In genomic region chr6:143545976-143546547, GRCh38 we compare ENCODE assay signal across 1 cellular context.
A peak's percentile ranks its signal among the peaks of the same experiment; 100 is the strongest.
TF ChIP-seq lines count a peak whose summit lies in the region.

No MANE protein-coding gene starts in this region.

TF ChIP-seq in K562, 482 proteins besides CTCF, POLR2A, EP300 and RAD21 (continued from another document):
- TF ChIP-seq E2F1 (CRISPR knock-in tag; IDR thresholded peaks at IDR 0.05), result no peak
- peak; percentile 79 for TF ChIP-seq GATA2 (CRISPR knock-in tag; IDR thresholded peaks at IDR 0.05)
- TF ChIP-seq ARNT (IDR thresholded peaks at IDR 0.05), result no peak
- peak in 1 of 2 experiments; percentile 47; a peak in 1 of 4 replicates for TF ChIP-seq MNT (conservative IDR thresholded peaks at IDR 0.05)
- 0 out of 2 replicates have a peak, but pooled peaks have one; percentile 17 for TF ChIP-seq SMAD4 (CRISPR knock-in tag; conservative IDR thresholded peaks at IDR 0.05)
- peak; percentile 85 for TF ChIP-seq TEAD4 (IDR thresholded peaks at IDR 0.05; ENCODE audit: low read length)
- no peak for TF ChIP-seq TEAD4 (CRISPR knock-in tag; IDR thresholded peaks at IDR 0.05; ENCODE audit: borderline replicate concordance)
- no peak for TF ChIP-seq KDM2B (CRISPR knock-in tag; IDR thresholded peaks at IDR 0.05)
- no peak for TF ChIP-seq L3MBTL2 (IDR thresholded peaks at IDR 0.05)
- TF ChIP-seq ZBTB34 (CRISPR knock-in tag; IDR thresholded peaks at IDR 0.05), result no peak
- no peak for TF ChIP-seq BRD9 (IDR thresholded peaks at IDR 0.05; ENCODE audit: low read depth, partially characterized antibody)
